In the genomic region with DNA sequence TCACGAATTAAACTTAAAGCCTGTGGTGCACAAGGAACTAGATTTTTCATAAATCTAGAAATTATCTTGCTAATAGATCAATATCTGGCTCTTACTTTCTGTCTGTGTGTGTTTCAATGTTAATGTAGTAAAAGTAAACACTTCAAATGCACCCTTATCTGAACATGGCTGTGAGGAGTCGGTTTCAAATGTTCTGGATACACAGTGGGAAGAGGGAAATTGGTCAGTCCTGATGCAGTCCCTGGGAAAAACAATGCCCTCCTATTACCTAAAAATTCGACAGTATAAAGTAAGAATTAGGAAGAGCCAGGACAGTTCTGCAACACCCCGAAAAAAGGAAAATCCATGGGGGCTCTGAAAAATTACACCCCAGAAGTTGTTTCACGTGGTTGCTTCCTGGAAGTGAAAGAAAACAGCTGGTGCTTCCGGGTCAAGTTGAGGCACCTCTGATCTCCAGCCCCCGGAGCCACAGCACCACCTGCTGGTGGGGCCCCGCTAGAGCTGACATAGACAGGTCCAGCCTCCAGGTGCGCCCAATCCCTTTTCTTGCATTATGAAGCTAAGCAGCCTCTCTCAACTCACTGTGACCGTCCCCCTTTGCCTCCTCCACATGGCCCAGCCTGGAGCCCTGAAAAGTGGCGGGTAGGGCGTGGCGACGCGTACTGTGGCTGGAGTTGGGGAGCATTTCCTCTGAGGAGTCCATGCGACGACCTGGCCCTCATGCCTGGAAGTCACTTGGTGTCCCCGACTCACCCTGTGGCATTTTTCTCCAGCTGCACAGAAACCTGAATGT, we compare ENCODE assay signal across 10 cellular contexts. TPM values are rescaled to one million over a fixed set of nuclear protein-coding genes. Genes with fewer than 3 reads are reported as not detected.
A peak's percentile ranks its signal among the peaks of the same experiment; 100 is the strongest.
DNase-seq lines count a peak whose midpoint lies in the region; ATAC-seq, FAIRE-seq and TF ChIP-seq lines count a peak whose summit lies in the region.
"Had no signal": no experiment of that assay in that cellular context is flagged by ENCODE, and none has a peak within 500 bp of the region (broad histone marks: within the 10 kb centered on the region; RNA-seq: fewer than 3 reads in every experiment).

No MANE protein-coding gene starts in this region.

- ATAC-seq in HG03025 (IDR thresholded peaks at IDR 0.05; ENCODE audit: low FRiP score, unreplicated experiment) = no peak

- CTCF ChIA-PET in endothelial cell of umbilical vein (lab: Charles Lee) = interaction anchor here (0.9 to 1.8 kb wide), 4 partner anchors 16 to 218 kb away, joined by 3 to 13 read pairs (median 4); no protein-coding TSS in a partner anchor

- no peak overlapping the region for H3K4me3 ChIP-seq in AG10803 (ENCODE audit: low read length)
- no peak overlapping the region for H3K4me3 ChIP-seq in endothelial cell of umbilical vein (replicated peaks in 1 of 3; ENCODE audit: insufficient read depth in 1 of 3, low read depth in 1 of 3, low read length in 3 of 3)
- H3K4me3 ChIP-seq in mesenchymal stem cell (ENCODE audit: insufficient read depth in 1 of 2, low read depth in 1 of 2, low read length in 2 of 2) = no peak overlapping the region
- H3K4me3 ChIP-seq: thoracic aorta had no signal

- H3K14ac ChIP-seq in mesenchymal stem cell (ENCODE audit: low read length in 2 of 2) = no peak overlapping the region

- no peak for FAIRE-seq in endothelial cell of umbilical vein (lab: Jason Lieb, UNC)
- FAIRE-seq: endometrium had no signal

- intact Hi-C loops in endothelial cell of umbilical vein (cut with micrococcal nuclease) = loop anchor here (1.0 kb wide), 1 partner anchor 218 kb away; no protein-coding TSS in a partner anchor

- H3K4me1 ChIP-seq in endothelial cell of umbilical vein (ENCODE audit: control insufficient read depth, extremely low read depth, insufficient read depth, low read length) (no peaks in the 10 kb centered on the region), mesenchymal stem cell (ENCODE audit: control insufficient read depth, insufficient read depth, low read depth, low read length) (no peaks in the 10 kb centered on the region)

- 59% methylated on average over 17 of the region's 18 CpGs for WGBS in mesenchymal stem cell

- no peaks in the 10 kb centered on the region for H3K36me3 ChIP-seq in endothelial cell of umbilical vein (ENCODE audit: control insufficient read depth in 2 of 2, extremely low read depth in 1 of 2, insufficient read depth in 2 of 2, low read length in 2 of 2)
- H3K36me3 ChIP-seq in mesenchymal stem cell (ENCODE audit: control insufficient read depth in 1 of 2, insufficient read depth in 2 of 2, low read depth in 1 of 2, low read length in 2 of 2) = no peaks in the 10 kb centered on the region
- H3K36me3 ChIP-seq: thoracic aorta had no signal

- no peak overlapping the region for H2BK5ac ChIP-seq in mesenchymal stem cell (ENCODE audit: low read depth, low read length, poor library complexity, severe bottlenecking)

- H2AK5ac ChIP-seq in mesenchymal stem cell (ENCODE audit: low read length, severe bottlenecking) = no peak overlapping the region

- H3K18ac ChIP-seq in mesenchymal stem cell (ENCODE audit: low read depth in 1 of 2, low read length in 2 of 2) = no peak overlapping the region

- no peak overlapping the region for H4K91ac ChIP-seq in mesenchymal stem cell (ENCODE audit: low read length)

- H3K79me2 ChIP-seq in endothelial cell of umbilical vein (ENCODE audit: control insufficient read depth, insufficient read depth, low read length) = no peaks in the 10 kb centered on the region

- no TSS peak for BruUV-seq in endothelial cell of umbilical vein (replicated peaks; lab: Mats Ljungman, UMichigan)

- H4K8ac ChIP-seq in mesenchymal stem cell (ENCODE audit: low read length) = no peak overlapping the region

- in situ Hi-C loops in SK-MEL-5 (cut with HindIII; ENCODE audit: low pct_unique_long_range_greater_than_20kb, low sequenced_read_pairs) = no loop called here

- no peak overlapping the region for H2BK120ac ChIP-seq in mesenchymal stem cell (ENCODE audit: low read depth, low read length)

- TF ChIP-seq POLR2A in endothelial cell of umbilical vein (IDR thresholded peaks at IDR 0.05; ENCODE audit: low read depth, low read length) = no peak

- DNase-seq in AG10803 (ENCODE audit: low read depth) (no peak), GM20000 (ENCODE audit: low spot score) (peak; percentile 22), SK-MEL-5 (ENCODE audit: low read depth, low spot score) (peak; percentile 68), endothelial cell of umbilical vein (ENCODE audit: low read depth, low spot score) (no peak), dedifferentiated amniotic fluid mesenchymal stem cell (ENCODE audit: extremely low spot score) (no peak), mesenchymal stem cell (no peak)
- peak; percentile 48 for DNase-seq in stimulated activated CD4-positive, alpha-beta T cell treated with anti-CD3 and anti-CD28 coated beads, Interleukin-4, amount 100 ng/mL, for 1 hour

- H2AFZ ChIP-seq in endothelial cell of umbilical vein (ENCODE audit: low read depth, low read length) = no peak overlapping the region
- H2AFZ ChIP-seq in mesenchymal stem cell (ENCODE audit: low read depth, low read length) = no peak overlapping the region

- H3K9me1 ChIP-seq in endothelial cell of umbilical vein (replicated peaks; ENCODE audit: control insufficient read depth, extremely low read depth, insufficient read depth, low read length) = no peaks in the 10 kb centered on the region

- H3K9me3 ChIP-seq in endothelial cell of umbilical vein (replicated peaks; ENCODE audit: control insufficient read depth, insufficient read depth, low read length) = no peaks in the 10 kb centered on the region
- no peaks in the 10 kb centered on the region for H3K9me3 ChIP-seq in mesenchymal stem cell (ENCODE audit: control insufficient read depth, low read length)
- H3K9me3 ChIP-seq: thoracic aorta had no signal

- peaks cover 0 to 3% of the 10 kb centered on the region in 2 experiments for H3K27me3 ChIP-seq in endothelial cell of umbilical vein (ENCODE audit: control insufficient read depth in 2 of 2, insufficient read depth in 2 of 2, low read length in 2 of 2)
- H3K27me3 ChIP-seq in mesenchymal stem cell (ENCODE audit: control insufficient read depth in 1 of 2, insufficient read depth in 1 of 2, low read length in 2 of 2) = peaks cover 4 to 80% of the 10 kb centered on the region in 2 experiments

- POLR2A ChIA-PET in endothelial cell of umbilical vein (lab: Charles Lee) = no interaction called here

- H3K4me2 ChIP-seq in endothelial cell of umbilical vein (ENCODE audit: insufficient read depth, low read length) (no peak overlapping the region), mesenchymal stem cell (ENCODE audit: low read length, poor library complexity, severe bottlenecking) (no peak overlapping the region)

- no peak overlapping the region for H3K27ac ChIP-seq in endothelial cell of umbilical vein (ENCODE audit: insufficient read depth, low read depth, low read length)
- no peak overlapping the region for H3K27ac ChIP-seq in mesenchymal stem cell (ENCODE audit: low read length, poor library complexity, severe bottlenecking)
- H3K27ac ChIP-seq: thoracic aorta had no signal

- H3K9ac ChIP-seq in endothelial cell of umbilical vein (replicated peaks; ENCODE audit: extremely low read depth, insufficient read depth, low read length) (no peak overlapping the region), mesenchymal stem cell (ENCODE audit: low read length) (no peak overlapping the region)

- no peak overlapping the region for H2BK15ac ChIP-seq in mesenchymal stem cell (ENCODE audit: low read depth, poor library complexity, severe bottlenecking)

- H4K20me1 ChIP-seq in endothelial cell of umbilical vein (replicated peaks; ENCODE audit: control insufficient read depth, extremely low read depth, insufficient read depth, low read length) = no peaks in the 10 kb centered on the region

- H3K4ac ChIP-seq in mesenchymal stem cell (ENCODE audit: low read depth in 1 of 2, low read length in 2 of 2) = no peak overlapping the region

- H2BK12ac ChIP-seq in mesenchymal stem cell (ENCODE audit: low read length in 2 of 2) = no peak overlapping the region

- no peak overlapping the region for H3K23ac ChIP-seq in mesenchymal stem cell (ENCODE audit: low read length in 2 of 2)

- dilution Hi-C loops in endothelial cell of umbilical vein (cut with MboI; ENCODE audit: extremely low pct_ligation_motif_present, low sequenced_read_pairs) = no loop called here

- peak; percentile 37 for TF ChIP-seq CTCF in AG10803 (conservative IDR thresholded peaks at IDR 0.05; ENCODE audit: low read length)
- TF ChIP-seq CTCF in GM20000 (IDR thresholded peaks at IDR 0.05; ENCODE audit: extremely low read depth, missing control alignments) = peak; percentile 20
- peak; percentile 42 to 47 for TF ChIP-seq CTCF in endothelial cell of umbilical vein (IDR thresholded peaks at IDR 0.05; ENCODE audit: extremely low read depth in 1 of 2, insufficient read depth in 1 of 2, low read depth in 1 of 2, low read length in 2 of 2)

- no peaks in the 10 kb centered on the region for H3K79me1 ChIP-seq in mesenchymal stem cell (replicated peaks; ENCODE audit: low read length, poor library complexity, severe bottlenecking)

RNA-seq across cellular contexts. Expression of gene SEMG2, which starts 8.3 kb away (rescaled TPM):
- total RNA-seq in SK-MEL-5 (2014; rRNA removed; shearing (Covaris generic)) = not detected in 2 replicates
- not detected in 2 replicates for polyA plus RNA-seq in SK-MEL-5 (2015; cell fraction: cytosol; rRNA removed)
- not detected in 2 replicates for polyA plus RNA-seq in SK-MEL-5 (2015; cell fraction: nucleus; rRNA removed)
- not detected in 2 replicates for total RNA-seq in endothelial cell of umbilical vein
- not detected in 2 replicates for polyA plus RNA-seq in endothelial cell of umbilical vein
- not detected in 2 replicates for polyA plus RNA-seq in endothelial cell of umbilical vein (2011; cell fraction: cytosol; rRNA removed)
- not detected in 2 replicates for polyA plus RNA-seq in endothelial cell of umbilical vein (2011; cell fraction: nucleus; rRNA removed)
- not detected in 2 replicates for polyA plus RNA-seq in endothelial cell of umbilical vein (2012)
- not detected in 2 replicates for polyA minus RNA-seq in endothelial cell of umbilical vein
- polyA minus RNA-seq in endothelial cell of umbilical vein (2011; cell fraction: cytosol; rRNA and poly(A)+ RNA removed) = not detected
- not detected in 2 replicates for polyA minus RNA-seq in endothelial cell of umbilical vein (2011; cell fraction: nucleus; rRNA and poly(A)+ RNA removed)
- not detected for polyA plus RNA-seq in mesenchymal stem cell (2013, experiment 1 of 2)
- polyA plus RNA-seq in mesenchymal stem cell (2013, experiment 2 of 2) = not detected
- total RNA-seq: thoracic aorta had no signal

RNA-seq across cellular contexts. Expression of gene SEMG1, which starts 22.6 kb away (rescaled TPM):
- total RNA-seq in SK-MEL-5 (2014; rRNA removed; shearing (Covaris generic)) = not detected in 2 replicates
- not detected in 2 replicates for polyA plus RNA-seq in SK-MEL-5 (2015; cell fraction: cytosol; rRNA removed)
- not detected in 2 replicates for polyA plus RNA-seq in SK-MEL-5 (2015; cell fraction: nucleus; rRNA removed)
- total RNA-seq in endothelial cell of umbilical vein = not detected in 2 replicates
- polyA plus RNA-seq in endothelial cell of umbilical vein = not detected in 2 replicates
- polyA plus RNA-seq in endothelial cell of umbilical vein (2011; cell fraction: cytosol; rRNA removed) = not detected in 2 replicates
- polyA plus RNA-seq in endothelial cell of umbilical vein (2011; cell fraction: nucleus; rRNA removed) = not detected in 2 replicates
- polyA plus RNA-seq in endothelial cell of umbilical vein (2012) = not detected in 2 replicates
- not detected in 2 replicates for polyA minus RNA-seq in endothelial cell of umbilical vein
- not detected for polyA minus RNA-seq in endothelial cell of umbilical vein (2011; cell fraction: cytosol; rRNA and poly(A)+ RNA removed)
- polyA minus RNA-seq in endothelial cell of umbilical vein (2011; cell fraction: nucleus; rRNA and poly(A)+ RNA removed) = not detected in 2 replicates
- polyA plus RNA-seq in mesenchymal stem cell (2013, experiment 1 of 2) = not detected
- polyA plus RNA-seq in mesenchymal stem cell (2013, experiment 2 of 2) = not detected
- total RNA-seq: thoracic aorta had no signal

RNA-seq across cellular contexts. Expression of gene SLPI, which starts 24.9 kb away (rescaled TPM):
- total RNA-seq in SK-MEL-5 (2014; rRNA removed; shearing (Covaris generic)) = not detected in 2 replicates
- polyA plus RNA-seq in SK-MEL-5 (2015; cell fraction: cytosol; rRNA removed) = not detected in 2 replicates
- polyA plus RNA-seq in SK-MEL-5 (2015; cell fraction: nucleus; rRNA removed) = not detected in 2 replicates
- total RNA-seq in endothelial cell of umbilical vein = not detected in 2 replicates
- not detected in 2 replicates for polyA plus RNA-seq in endothelial cell of umbilical vein
- not detected in 2 replicates for polyA plus RNA-seq in endothelial cell of umbilical vein (2011; cell fraction: cytosol; rRNA removed)
- polyA plus RNA-seq in endothelial cell of umbilical vein (2011; cell fraction: nucleus; rRNA removed) = not detected in 2 replicates
- polyA plus RNA-seq in endothelial cell of umbilical vein (2012) = not detected in 2 replicates
- not detected in 2 replicates for polyA minus RNA-seq in endothelial cell of umbilical vein
- polyA minus RNA-seq in endothelial cell of umbilical vein (2011; cell fraction: cytosol; rRNA and poly(A)+ RNA removed) = 50.4 TPM
- 5.4 and 9.8 TPM in 2 replicates for polyA minus RNA-seq in endothelial cell of umbilical vein (2011; cell fraction: nucleus; rRNA and poly(A)+ RNA removed)
- not detected for polyA plus RNA-seq in mesenchymal stem cell (2013, experiment 1 of 2)
- not detected for polyA plus RNA-seq in mesenchymal stem cell (2013, experiment 2 of 2)

RNA-seq across cellular contexts. Expression of gene PI3, which starts 54.8 kb away (rescaled TPM):
- total RNA-seq in SK-MEL-5 (2014; rRNA removed; shearing (Covaris generic)) = 0.40 and 0.56 TPM in 2 replicates
- polyA plus RNA-seq in SK-MEL-5 (2015; cell fraction: cytosol; rRNA removed) = 0.82 TPM in 1 of 2 replicates, not detected in the other
- not detected in 2 replicates for polyA plus RNA-seq in SK-MEL-5 (2015; cell fraction: nucleus; rRNA removed)
- total RNA-seq in endothelial cell of umbilical vein = not detected in 2 replicates
- polyA plus RNA-seq in endothelial cell of umbilical vein = not detected in 2 replicates
- not detected in 2 replicates for polyA plus RNA-seq in endothelial cell of umbilical vein (2011; cell fraction: cytosol; rRNA removed)
- not detected in 2 replicates for polyA plus RNA-seq in endothelial cell of umbilical vein (2011; cell fraction: nucleus; rRNA removed)
- polyA plus RNA-seq in endothelial cell of umbilical vein (2012) = not detected in 2 replicates
- polyA minus RNA-seq in endothelial cell of umbilical vein = not detected in 2 replicates
- polyA minus RNA-seq in endothelial cell of umbilical vein (2011; cell fraction: cytosol; rRNA and poly(A)+ RNA removed) = 7.7 TPM
- polyA minus RNA-seq in endothelial cell of umbilical vein (2011; cell fraction: nucleus; rRNA and poly(A)+ RNA removed) = not detected in 2 replicates
- not detected for polyA plus RNA-seq in mesenchymal stem cell (2013, experiment 1 of 2)
- not detected for polyA plus RNA-seq in mesenchymal stem cell (2013, experiment 2 of 2)
- total RNA-seq: thoracic aorta had no signal

Comparison
In these comparisons a context has a peak if more than half of its experiments do, and no peak if none do; other contexts are left out.
1. DNase-seq: peak in GM20000 (single experiment), SK-MEL-5 (single experiment) and stimulated activated CD4-positive, alpha-beta T cell treated with anti-CD3 and anti-CD28 coated beads, Interleukin-4, amount 100 ng/mL, for 1 hour (single experiment); none in AG10803 (single experiment), endothelial cell of umbilical vein (single experiment), dedifferentiated amniotic fluid mesenchymal stem cell (single experiment) and mesenchymal stem cell (single experiment).
2. Peak in every context shown above with its lines, with median percentiles within 50 percentile points of each other: CTCF ChIP-seq.